In the genomic region with DNA sequence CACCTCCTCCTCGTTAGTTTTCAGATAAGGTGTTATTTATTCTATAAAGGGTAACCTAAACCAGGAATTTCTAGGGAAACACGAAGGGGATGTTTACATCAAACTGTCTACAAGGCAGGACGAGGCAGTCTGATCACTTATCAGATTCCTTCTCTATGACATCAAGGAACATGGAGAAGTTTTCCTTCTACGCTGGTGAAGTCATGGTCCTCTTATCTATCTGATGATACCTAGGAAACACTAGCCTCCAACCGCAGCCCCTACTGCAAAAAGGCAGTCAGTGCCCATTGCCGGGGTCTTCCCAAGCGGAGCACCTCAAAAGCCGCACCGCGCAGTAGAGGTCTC, we compare ENCODE assay signal across 10 cellular contexts. TPM values are rescaled to one million over a fixed set of nuclear protein-coding genes. Genes with fewer than 3 reads are reported as not detected.
DNase-seq lines count a peak whose midpoint lies in the region; ATAC-seq and TF ChIP-seq lines count a peak whose summit lies in the region.
"Had no signal": no experiment of that assay in that cellular context is flagged by ENCODE, and none has a peak within 500 bp of the region (broad histone marks: within the 10 kb centered on the region; RNA-seq: fewer than 3 reads in every experiment).

No MANE protein-coding gene starts in this region.

- no peak overlapping the region for H3K9ac ChIP-seq in mammary epithelial cell (ENCODE audit: insufficient read depth, low read length)

- H2AFZ ChIP-seq in mammary epithelial cell (ENCODE audit: low read depth, low read length) = peak overlapping the region; percentile 92

- H3K4me1 ChIP-seq in mammary epithelial cell (ENCODE audit: insufficient read depth, low read length) (peaks cover 6% of the 10 kb centered on the region), left lung (peaks cover 0 to 7% of the 10 kb centered on the region in 2 donors)

- H3K36me3 ChIP-seq in mammary epithelial cell (ENCODE audit: insufficient read depth, low read length) (no peaks in the 10 kb centered on the region), left lung (no peaks in the 10 kb centered on the region)

- peaks cover 3% of the 10 kb centered on the region for H3K79me2 ChIP-seq in mammary epithelial cell (ENCODE audit: insufficient read depth, low read length)

- H3K27ac ChIP-seq in mammary epithelial cell (ENCODE audit: insufficient read depth, low read depth, low read length) (no peak overlapping the region), left lung (peak overlapping the region; percentile 80 to 90)

- DNase-seq in LNCaP clone FGC (ENCODE audit: low read depth) = no peak
- no peak for DNase-seq in mammary epithelial cell
- no peak for DNase-seq in left lung
- peak; percentile 78 for DNase-seq in superior temporal gyrus (ENCODE audit: extremely low spot score)
- no peak for DNase-seq in T-helper 1 cell
- no peak for DNase-seq in activated T-cell treated with anti-CD3 and anti-CD28 coated beads, Interleukin-2, amount 50 U/mL, for 1 hour
- DNase-seq: activated gamma-delta T cell treated with Interleukin-2 at 50 U/mL for 16 hours, naive B cell had no signal

- ATAC-seq in left lung = no peak
- ATAC-seq in GM19395 (IDR thresholded peaks at IDR 0.05; ENCODE audit: unreplicated experiment) = no peak
- ATAC-seq in HG03175 (IDR thresholded peaks at IDR 0.05; ENCODE audit: unreplicated experiment) = no peak

- no peaks in the 10 kb centered on the region for H4K20me1 ChIP-seq in mammary epithelial cell (ENCODE audit: insufficient read depth, low read length)

- no peaks in the 10 kb centered on the region for H3K27me3 ChIP-seq in mammary epithelial cell (ENCODE audit: insufficient read depth, low read length)
- H3K27me3 ChIP-seq in left lung = peaks cover 0 to 26% of the 10 kb centered on the region in 2 donors

- H3K9me3 ChIP-seq in mammary epithelial cell (replicated peaks; ENCODE audit: insufficient read depth, low read length) (no peaks in the 10 kb centered on the region), left lung (no peaks in the 10 kb centered on the region)

- dilution Hi-C loops in mammary epithelial cell (cut with HindIII; ENCODE audit: low sequenced_read_pairs) = no loop called here

- WGBS in mammary epithelial cell (ENCODE audit: low coverage, missing lambda C conversion rate) = 32% methylated on average over 10 of the region's 10 CpGs

- no TSS peak for BruUV-seq in mammary epithelial cell (replicated peaks; lab: Mats Ljungman, UMichigan)

- TF ChIP-seq CTCF in LNCaP clone FGC (IDR thresholded peaks at IDR 0.05; ENCODE audit: control insufficient read depth, extremely low read depth, insufficient read depth) (no peak), mammary epithelial cell (conservative IDR thresholded peaks at IDR 0.05 in 1 of 2, IDR thresholded peaks at IDR 0.05 in 1 of 2; ENCODE audit: extremely low read depth in 1 of 2, insufficient read depth in 1 of 2, low read depth in 1 of 2, low read length in 2 of 2) (no peak), left lung (IDR thresholded peaks at IDR 0.05) (no peak)

- CTCF ChIA-PET in mammary epithelial cell (lab: Charles Lee; ENCODE audit: low non-redundant PET) = no interaction called here

- H3K4me3 ChIP-seq in LNCaP clone FGC (ENCODE audit: low read depth, low read length) (peak overlapping the region; percentile 57), mammary epithelial cell (replicated peaks in 1 of 3; ENCODE audit: insufficient read depth in 1 of 3, low read depth in 2 of 3, low read length in 3 of 3) (peak overlapping the region; percentile 71 to 72 (median 71)), left lung (peak overlapping the region; percentile 50 to 52)

- intact Hi-C loops in mammary epithelial cell (cut with micrococcal nuclease) (no loop called here), left lung (cut with DNase I) (loop anchor here in 1 of 2 donors (10.0 kb wide), 1 partner anchor 73 kb away; no protein-coding TSS in a partner anchor)

- in situ Hi-C loops in mammary epithelial cell (cut with MboI; ENCODE audit: low sequenced_read_pairs in 2 of 2) = no loop called here

- H3K4me2 ChIP-seq in mammary epithelial cell (ENCODE audit: insufficient read depth, low read depth, low read length) = peak overlapping the region; percentile 97

RNA-seq across cellular contexts. Expression of a gene that starts 1.5 kb away (rescaled TPM):
- total RNA-seq in mammary epithelial cell (10 to 100 TPM; 11.2 to 27.2 TPM), left lung (10 to 100 TPM; 25.9 to 31.0 TPM)
- polyA plus RNA-seq in mammary epithelial cell = 7.6 TPM
- polyA minus RNA-seq in mammary epithelial cell = 14.7 TPM
